Comparison of ENCODE assay signal across 23 cellular contexts in the genomic region with DNA sequence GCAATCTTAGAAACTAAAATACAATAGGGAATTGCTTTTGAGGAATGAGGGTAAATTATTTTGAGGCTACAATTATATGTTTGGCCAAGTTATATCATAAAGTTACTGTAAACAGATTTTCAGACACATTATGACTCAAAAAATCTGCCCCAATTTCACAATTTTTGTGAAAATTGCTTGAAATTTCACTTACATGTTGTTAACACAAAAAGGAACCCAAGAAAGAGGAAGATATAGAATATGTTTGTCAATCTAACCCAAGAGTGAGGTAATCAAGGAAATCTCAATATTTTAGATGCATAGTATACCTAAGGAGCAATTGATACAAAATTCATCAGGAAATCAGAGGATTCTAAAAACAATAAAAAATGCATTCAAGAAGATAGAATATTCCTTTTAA.
A peak's percentile ranks its signal among the peaks of the same experiment; 100 is the strongest.
DNase-seq lines count a peak whose midpoint lies in the region; ATAC-seq and TF ChIP-seq lines count a peak whose summit lies in the region.
"Had no signal": no experiment of that assay in that cellular context is flagged by ENCODE, and none has a peak within 500 bp of the region (broad histone marks: within the 10 kb centered on the region; RNA-seq: fewer than 3 reads in every experiment).

No MANE protein-coding gene starts in this region.

- H3K4me1 Mint-ChIP-seq in activated CD4-positive, alpha-beta T cell treated with anti-CD3 and anti-CD28 coated beads for 36 hours, result peaks cover 4% of the 10 kb centered on the region

- H3K4me1 ChIP-seq in spleen, result peaks cover 0 to 13% (median 0%) of the 10 kb centered on the region in 6 donors
- H3K4me1 ChIP-seq: A549, BLaER1, HAP-1 had no signal

- intact Hi-C loops in spleen (cut with DNase I; ENCODE audit: low total_unique reads), result no loop called here
- intact Hi-C loops in activated CD4-positive, alpha-beta T cell treated with anti-CD3 and anti-CD28 coated beads for 36 hours (cut with DNase I, micrococcal nuclease), result no loop called here

- H3K4me3 Mint-ChIP-seq in activated CD4-positive, alpha-beta T cell treated with anti-CD3 and anti-CD28 coated beads for 36 hours, result no peak overlapping the region
- H3K4me3 Mint-ChIP-seq: CD8-positive, alpha-beta T cell had no signal

- H3K27ac ChIP-seq in HL-60 (replicated peaks) (peak overlapping the region; percentile 11; the same call in 1 of the 2 replicates), spleen (peak overlapping the region in 7 of 8 donors; percentile 29 to 85 (median 67))
- H3K27ac ChIP-seq: A549, BLaER1, GM23248 had no signal

- H3K27me3 ChIP-seq in HL-60 (ENCODE audit: insufficient read depth, poor library complexity, severe bottlenecking) (no peaks in the 10 kb centered on the region), spleen (replicated peaks in 1 of 7) (peaks cover 0 to 20% (median 0%) of the 10 kb centered on the region in 7 donors)
- H3K27me3 ChIP-seq: BLaER1 had no signal

- CTCF ChIA-PET in activated CD4-positive, alpha-beta T cell treated with anti-CD3 and anti-CD28 coated beads for 36 hours (lab: Charles Lee), result no interaction called here

- TF ChIP-seq CTCF in HL-60 (IDR thresholded peaks at IDR 0.05; ENCODE audit: insufficient read depth, low read length) (no peak), spleen (IDR thresholded peaks at IDR 0.05 in 8 of 11, conservative IDR thresholded peaks at IDR 0.05 in 3 of 11) (no peak)

- no peak for TF ChIP-seq POLR2A in spleen (IDR thresholded peaks at IDR 0.05)

- POLR2A ChIA-PET in activated CD4-positive, alpha-beta T cell treated with anti-CD3 and anti-CD28 coated beads for 36 hours (lab: Charles Lee), result no interaction called here

- H3K27ac Mint-ChIP-seq in activated CD4-positive, alpha-beta T cell treated with anti-CD3 and anti-CD28 coated beads for 36 hours, result no peak overlapping the region
- H3K27ac Mint-ChIP-seq: CD8-positive, alpha-beta T cell had no signal

- peak; percentile 63 to 89 for DNase-seq in HL-60 (ENCODE audit: low read depth in 1 of 2, low spot score in 1 of 2)
- peak; percentile 88 for DNase-seq in NOMO-1 treated with DMSO at 0.1 percent for 48 hours (lab: John Stamatoyannopoulos, UW; ENCODE audit: unreplicated experiment)
- peak; percentile 83 for DNase-seq in SKM-1 treated with dmso at 0.1 percent for 144 hours (lab: John Stamatoyannopoulos, UW; ENCODE audit: unreplicated experiment)
- no peak for DNase-seq in spleen
- DNase-seq in SHP77 (lab: John Stamatoyannopoulos, UW), result no peak
- DNase-seq in activated CD4-positive, alpha-beta T cell treated with anti-CD3 and anti-CD28 coated beads for 36 hours, result no peak
- DNase-seq in ACHN, result no peak
- DNase-seq: CD8-positive, alpha-beta T cell; DMS153; KG1; NCI-H1048; NCI-H1436; NCI-H1930; NCI-H2227 treated with DMSO at 0.1 percent for 48 hours; NCI-H510A; Right ventricle myocardium superior; SK-N-SH; T-helper 1 cell had no signal

- H3K36me3 Mint-ChIP-seq in activated CD4-positive, alpha-beta T cell treated with anti-CD3 and anti-CD28 coated beads for 36 hours (ENCODE audit: low read depth), result no peaks in the 10 kb centered on the region
- H3K36me3 Mint-ChIP-seq: CD8-positive, alpha-beta T cell had no signal

- no peaks in the 10 kb centered on the region for H3K36me3 ChIP-seq in spleen
- H3K36me3 ChIP-seq: BLaER1, HAP-1 had no signal

- H3K27me3 Mint-ChIP-seq in activated CD4-positive, alpha-beta T cell treated with anti-CD3 and anti-CD28 coated beads for 36 hours, result peaks cover 25% of the 10 kb centered on the region

- in situ Hi-C loops in ACHN (cut with HindIII; ENCODE audit: low pct_ligation_motif_present, low pct_unique_long_range_greater_than_20kb, low sequenced_read_pairs), result no loop called here

- no peaks in the 10 kb centered on the region for H3K9me3 ChIP-seq in spleen
- H3K9me3 ChIP-seq: A549, BLaER1, HAP-1, SK-N-SH had no signal

- ATAC-seq in HG02884 (IDR thresholded peaks at IDR 0.05; ENCODE audit: unreplicated experiment), result no peak
- no peak for ATAC-seq in activated CD4-positive, alpha-beta T cell treated with anti-CD3 and anti-CD28 coated beads for 36 hours
- ATAC-seq: A549; CD8-positive, alpha-beta T cell had no signal

- H3K4me3 ChIP-seq in HL-60 (replicated peaks; ENCODE audit: insufficient read depth, low read length), result no peak overlapping the region
- H3K4me3 ChIP-seq in spleen, result peak overlapping the region in 1 of 8 donors; percentile 21
- H3K4me3 ChIP-seq: A549, BLaER1, GM23248, HAP-1 had no signal

- H3K9me3 Mint-ChIP-seq in activated CD4-positive, alpha-beta T cell treated with anti-CD3 and anti-CD28 coated beads for 36 hours (ENCODE audit: low read depth), result no peaks in the 10 kb centered on the region
- H3K9me3 Mint-ChIP-seq: CD8-positive, alpha-beta T cell had no signal

Comparison
In these comparisons a context has a peak if more than half of its experiments do, and no peak if none do; other contexts are left out.
1. DNase-seq: peak in HL-60 (2 of 2), NOMO-1 treated with DMSO at 0.1 percent for 48 hours (single experiment) and SKM-1 treated with dmso at 0.1 percent for 144 hours (single experiment); none in spleen (single experiment), SHP77 (0 of 2), activated CD4-positive, alpha-beta T cell treated with anti-CD3 and anti-CD28 coated beads for 36 hours (single experiment) and ACHN (single experiment).